Comparison of ENCODE assay signal across 8 cellular contexts in genomic region chr6:136772685-136773472, GRCh38. TPM values are rescaled to one million over a fixed set of nuclear protein-coding genes. Genes with fewer than 3 reads are reported as not detected.
A peak's percentile ranks its signal among the peaks of the same experiment; 100 is the strongest.
DNase-seq lines count a peak whose midpoint lies in the region; ATAC-seq and TF ChIP-seq lines count a peak whose summit lies in the region.

No MANE protein-coding gene starts in this region.

- no peaks in the 10 kb centered on the region for H4K20me1 ChIP-seq in smooth muscle cell (ENCODE audit: low read depth)

- no peaks in the 10 kb centered on the region for H3K27me3 ChIP-seq in CD8-positive, alpha-beta T cell (ENCODE audit: insufficient read depth, low read length)
- H3K27me3 ChIP-seq in smooth muscle cell (ENCODE audit: low read depth) = no peaks in the 10 kb centered on the region

- H3K9ac ChIP-seq in smooth muscle cell (ENCODE audit: low read depth) = no peak overlapping the region

- H3K36me3 ChIP-seq in CD8-positive, alpha-beta T cell (ENCODE audit: insufficient read depth, low read length) = no peaks in the 10 kb centered on the region
- H3K36me3 ChIP-seq in smooth muscle cell (ENCODE audit: low read depth) = no peaks in the 10 kb centered on the region

- CTCF ChIA-PET in CD8-positive, alpha-beta T cell (lab: Charles Lee) = interaction anchor here (2.3 to 4.0 kb wide), 2 partner anchors 19 to 128 kb away, joined by 7 to 19 read pairs; partner anchors contain the start of gene MAP3K5

- H2AFZ ChIP-seq in smooth muscle cell (ENCODE audit: low read depth) = no peak overlapping the region

- H3K9me3 ChIP-seq in CD8-positive, alpha-beta T cell (ENCODE audit: low read length) = no peaks in the 10 kb centered on the region
- no peaks in the 10 kb centered on the region for H3K9me3 ChIP-seq in smooth muscle cell (replicated peaks; ENCODE audit: low read depth)

- POLR2A ChIA-PET in CD8-positive, alpha-beta T cell (lab: Charles Lee) = interaction anchor here (1.0 kb wide), 1 partner anchor 12 kb away, joined by 3 read pairs; no protein-coding TSS in a partner anchor

- 74% methylated on average over 6 of the region's 6 CpGs for WGBS in smooth muscle cell (ENCODE audit: low lambda C conversion rate)

- no peaks in the 10 kb centered on the region for H3K9me3 Mint-ChIP-seq in CD8-positive, alpha-beta T cell
- H3K9me3 Mint-ChIP-seq in activated T-helper 17 cell treated with anti-CD3 and anti-CD28 coated beads, Interleukin-2, amount 50 U/mL, for 72 hours = peaks cover 3% of the 10 kb centered on the region
- H3K9me3 Mint-ChIP-seq in osteocyte (ENCODE audit: unreplicated experiment) (no peaks in the 10 kb centered on the region), nephron progenitor cell (no peaks in the 10 kb centered on the region)

- no peak overlapping the region for H3K27ac ChIP-seq in CD8-positive, alpha-beta T cell (ENCODE audit: low read depth, low read length)
- peak overlapping the region; percentile 44 for H3K27ac ChIP-seq in smooth muscle cell (ENCODE audit: low read depth)

- no peak for DNase-seq in CD8-positive, alpha-beta T cell
- DNase-seq in smooth muscle cell (lab: John Stamatoyannopoulos, UW; ENCODE audit: unreplicated experiment) = no peak
- no peak for DNase-seq in SK-N-DZ (ENCODE audit: low spot score)
- DNase-seq in osteocyte (ENCODE audit: extremely low spot score, unreplicated experiment) = no peak
- DNase-seq in nephron progenitor cell = no peak

- H3K27me3 Mint-ChIP-seq in CD8-positive, alpha-beta T cell (ENCODE audit: low read depth) = no peaks in the 10 kb centered on the region
- no peaks in the 10 kb centered on the region for H3K27me3 Mint-ChIP-seq in activated T-helper 17 cell treated with anti-CD3 and anti-CD28 coated beads, Interleukin-2, amount 50 U/mL, for 72 hours
- H3K27me3 Mint-ChIP-seq in osteocyte (ENCODE audit: unreplicated experiment) (no peaks in the 10 kb centered on the region), nephron progenitor cell (ENCODE audit: low read depth, poor library complexity) (peaks cover 12% of the 10 kb centered on the region)

- H3K4me1 ChIP-seq in CD8-positive, alpha-beta T cell (ENCODE audit: insufficient read depth, low read length) = peaks cover 2% of the 10 kb centered on the region
- H3K4me1 ChIP-seq in smooth muscle cell (ENCODE audit: low read depth) = no peaks in the 10 kb centered on the region

- intact Hi-C loops in CD8-positive, alpha-beta T cell (cut with DNase I, micrococcal nuclease) = no loop called here

- H3K4me3 Mint-ChIP-seq in CD8-positive, alpha-beta T cell = no peak overlapping the region
- H3K4me3 Mint-ChIP-seq in activated T-helper 17 cell treated with anti-CD3 and anti-CD28 coated beads, Interleukin-2, amount 50 U/mL, for 72 hours = peak overlapping the region; percentile 67
- no peak overlapping the region for H3K4me3 Mint-ChIP-seq in osteocyte (ENCODE audit: unreplicated experiment)
- no peak overlapping the region for H3K4me3 Mint-ChIP-seq in nephron progenitor cell

- no peaks in the 10 kb centered on the region for H3K79me2 ChIP-seq in smooth muscle cell (ENCODE audit: low read depth)

- no peak overlapping the region for H3K4me3 ChIP-seq in CD8-positive, alpha-beta T cell (ENCODE audit: low read depth, low read length)
- no peak overlapping the region for H3K4me3 ChIP-seq in smooth muscle cell

- no peaks in the 10 kb centered on the region for H3F3A ChIP-seq in smooth muscle cell (ENCODE audit: low read depth)

- peaks cover 60% of the 10 kb centered on the region for H3K4me1 Mint-ChIP-seq in CD8-positive, alpha-beta T cell (ENCODE audit: low read depth)
- H3K4me1 Mint-ChIP-seq in activated T-helper 17 cell treated with anti-CD3 and anti-CD28 coated beads, Interleukin-2, amount 50 U/mL, for 72 hours = peaks cover 61% of the 10 kb centered on the region
- H3K4me1 Mint-ChIP-seq in osteocyte (ENCODE audit: unreplicated experiment) (no peaks in the 10 kb centered on the region), nephron progenitor cell (no peaks in the 10 kb centered on the region)

- ATAC-seq in CD8-positive, alpha-beta T cell = no peak
- ATAC-seq in GM19372 (IDR thresholded peaks at IDR 0.05; ENCODE audit: low read depth, unreplicated experiment) (peak; percentile 53), HG03196 (IDR thresholded peaks at IDR 0.05; ENCODE audit: unreplicated experiment) (peak; percentile 61)
- ATAC-seq in activated T-helper 17 cell treated with anti-CD3 and anti-CD28 coated beads, Interleukin-2, amount 50 U/mL, for 72 hours (replicated peaks) = peak; percentile 81

- no peak overlapping the region for H3K4me2 ChIP-seq in smooth muscle cell

- no peak for TF ChIP-seq CTCF in CD8-positive, alpha-beta T cell (IDR thresholded peaks at IDR 0.05)
- no peak for TF ChIP-seq CTCF in smooth muscle cell (IDR thresholded peaks at IDR 0.05; ENCODE audit: borderline replicate concordance, insufficient read depth, poor library complexity, severe bottlenecking)
- no peak for TF ChIP-seq CTCF in osteocyte (IDR thresholded peaks at IDR 0.05)
- TF ChIP-seq CTCF in nephron progenitor cell (IDR thresholded peaks at IDR 0.05) = no peak

- peaks cover 2% of the 10 kb centered on the region for H3K36me3 Mint-ChIP-seq in CD8-positive, alpha-beta T cell
- H3K36me3 Mint-ChIP-seq in activated T-helper 17 cell treated with anti-CD3 and anti-CD28 coated beads, Interleukin-2, amount 50 U/mL, for 72 hours (ENCODE audit: low read depth) = no peaks in the 10 kb centered on the region
- no peaks in the 10 kb centered on the region for H3K36me3 Mint-ChIP-seq in osteocyte (ENCODE audit: unreplicated experiment)
- no peaks in the 10 kb centered on the region for H3K36me3 Mint-ChIP-seq in nephron progenitor cell (ENCODE audit: low read depth)

- peak overlapping the region; percentile 75 for H3K27ac Mint-ChIP-seq in CD8-positive, alpha-beta T cell
- peak overlapping the region; percentile 87 for H3K27ac Mint-ChIP-seq in activated T-helper 17 cell treated with anti-CD3 and anti-CD28 coated beads, Interleukin-2, amount 50 U/mL, for 72 hours
- H3K27ac Mint-ChIP-seq in osteocyte (ENCODE audit: unreplicated experiment) = no peak overlapping the region
- no peak overlapping the region for H3K27ac Mint-ChIP-seq in nephron progenitor cell

RNA-seq across cellular contexts. Expression of gene MAP3K5, which starts 19.4 kb away (rescaled TPM):
- 10 to 100 TPM; 11.1 to 11.3 TPM for total RNA-seq in CD8-positive, alpha-beta T cell
- 10 to 100 TPM; 13.8 to 20.1 TPM for total RNA-seq in activated T-helper 17 cell treated with anti-CD3 and anti-CD28 coated beads, Interleukin-2, amount 50 U/mL, for 72 hours
- total RNA-seq in smooth muscle cell (1.8 and 2.1 TPM in 2 replicates), osteocyte (1.3 and 1.6 TPM in 2 replicates)
- 0.69 and 0.93 TPM in 2 replicates for polyA plus RNA-seq in smooth muscle cell
- polyA plus RNA-seq in SK-N-DZ (2014; cell fraction: cytosol; rRNA removed) = 2.3 and 3.9 TPM in 2 replicates
- polyA plus RNA-seq in SK-N-DZ (2014; cell fraction: nucleus; rRNA removed) = 2.8 and 5.1 TPM in 2 replicates

RNA-seq across cellular contexts. Expression of gene PEX7, which starts 49.5 kb away (rescaled TPM):
- total RNA-seq in CD8-positive, alpha-beta T cell = 1 to 10 TPM; 2.6 to 2.8 TPM
- total RNA-seq in activated T-helper 17 cell treated with anti-CD3 and anti-CD28 coated beads, Interleukin-2, amount 50 U/mL, for 72 hours = 1 to 10 TPM; 3.4 to 5.7 TPM
- total RNA-seq in smooth muscle cell (5.6 and 10.3 TPM in 2 replicates), osteocyte (5.2 and 6.3 TPM in 2 replicates)
- polyA plus RNA-seq in smooth muscle cell = 13.3 and 14.4 TPM in 2 replicates
- 20.7 and 22.9 TPM in 2 replicates for polyA plus RNA-seq in SK-N-DZ (2014; cell fraction: cytosol; rRNA removed)
- 9.9 and 15.8 TPM in 2 replicates for polyA plus RNA-seq in SK-N-DZ (2014; cell fraction: nucleus; rRNA removed)

Comparison
In these comparisons a context has a peak if more than half of its experiments do, and no peak if none do; other contexts are left out.
1. H3K27ac Mint-ChIP-seq: peak in CD8-positive, alpha-beta T cell (single experiment) and activated T-helper 17 cell treated with anti-CD3 and anti-CD28 coated beads, Interleukin-2, amount 50 U/mL, for 72 hours (single experiment); none in osteocyte (single experiment) and nephron progenitor cell (single experiment).